In genomic region chr11:45857834-45858492, GRCh38 we compare ENCODE assay signal across 8 cellular contexts. TPM values are rescaled to one million over a fixed set of nuclear protein-coding genes. Genes with fewer than 3 reads are reported as not detected.
DNase-seq lines count a peak whose midpoint lies in the region; ATAC-seq and TF ChIP-seq lines count a peak whose summit lies in the region.

No MANE protein-coding gene starts in this region.

- no peaks in the 10 kb centered on the region for H3K27me3 Mint-ChIP-seq in endodermal cell (ENCODE audit: insufficient read depth)
- H3K27me3 Mint-ChIP-seq in activated CD8-positive, alpha-beta memory T cell treated with anti-CD3 and anti-CD28 coated beads, Interleukin-2, amount 10 ng/mL, durations not matched to agents 7 days and 5 days = no peaks in the 10 kb centered on the region

- CTCF ChIA-PET in AG04450 (lab: Charles Lee) = interaction anchor here (1.9 to 8.1 kb wide), 2 partner anchors 13 to 14 kb away, joined by 4 to 71 read pairs; partner anchors contain the start of gene CRY2
- CTCF ChIA-PET in activated CD8-positive, alpha-beta memory T cell treated with anti-CD3 and anti-CD28 coated beads, Interleukin-2, amount 10 ng/mL, durations not matched to agents 7 days and 5 days (lab: Charles Lee) = no interaction called here

- H3K36me3 ChIP-seq in endodermal cell (ENCODE audit: control insufficient read depth, insufficient read depth, low read length) = peaks cover 54% of the 10 kb centered on the region
- peaks cover 38% of the 10 kb centered on the region for H3K36me3 ChIP-seq in muscle layer of colon (ENCODE audit: insufficient read depth, low read length)

- H3K9ac ChIP-seq in endodermal cell (ENCODE audit: extremely low read depth, low read length, poor library complexity, severe bottlenecking) (no peak overlapping the region), muscle layer of colon (ENCODE audit: low read length) (peak overlapping the region; percentile 35)

- POLR2A ChIA-PET in AG04450 (lab: Yijun Ruan, JAX) = interaction anchor here (0.8 to 1.8 kb wide), 3 partner anchors 11 to 59 kb away, joined by 4 to 24 read pairs (median 4); partner anchors contain the start of genes CRY2 and PEX16

- peak overlapping the region; percentile 95 for H3K27ac ChIP-seq in AG04450 (ENCODE audit: low read depth, low read length)
- no peak overlapping the region for H3K27ac ChIP-seq in endodermal cell (ENCODE audit: low read depth, low read length)
- peak overlapping the region; percentile 84 for H3K27ac ChIP-seq in muscle layer of colon (ENCODE audit: low read depth, low read length)

- TF ChIP-seq CTCF in AG04450 (IDR thresholded peaks at IDR 0.05; ENCODE audit: low read depth, low read length) (no peak), endodermal cell (conservative IDR thresholded peaks at IDR 0.05) (no peak)

- peak overlapping the region; percentile 0 for H3K27ac Mint-ChIP-seq in endodermal cell
- H3K27ac Mint-ChIP-seq in activated CD8-positive, alpha-beta memory T cell treated with anti-CD3 and anti-CD28 coated beads, Interleukin-2, amount 10 ng/mL, durations not matched to agents 7 days and 5 days = no peak overlapping the region

- peaks cover 6% of the 10 kb centered on the region for H3K4me1 Mint-ChIP-seq in endodermal cell
- H3K4me1 Mint-ChIP-seq in activated CD8-positive, alpha-beta memory T cell treated with anti-CD3 and anti-CD28 coated beads, Interleukin-2, amount 10 ng/mL, durations not matched to agents 7 days and 5 days = no peaks in the 10 kb centered on the region

- 89 to 93% methylated on average over 3 to 4 of the region's 4 CpGs for WGBS in endodermal cell (ENCODE audit: insufficient coverage in 1 of 2, insufficient read length in 1 of 2), 2 experiments

- no peaks in the 10 kb centered on the region for H3K9me3 ChIP-seq in AG04450 (ENCODE audit: control insufficient read depth, insufficient read depth, low read length)
- no peaks in the 10 kb centered on the region for H3K9me3 ChIP-seq in endodermal cell (ENCODE audit: control insufficient read depth, low read length)
- no peaks in the 10 kb centered on the region for H3K9me3 ChIP-seq in muscle layer of colon (ENCODE audit: low read length)

- no peaks in the 10 kb centered on the region for H3K27me3 ChIP-seq in AG04450 (ENCODE audit: control insufficient read depth, insufficient read depth, low read length)
- no peaks in the 10 kb centered on the region for H3K27me3 ChIP-seq in endodermal cell (ENCODE audit: control insufficient read depth, insufficient read depth, low read length, poor library complexity, severe bottlenecking)
- no peaks in the 10 kb centered on the region for H3K27me3 ChIP-seq in muscle layer of colon (ENCODE audit: control insufficient read depth in 1 of 2, insufficient read depth in 2 of 2, low read length in 2 of 2)

- no peak for ATAC-seq in GM21717 (IDR thresholded peaks at IDR 0.05; ENCODE audit: unreplicated experiment)
- ATAC-seq in activated CD8-positive, alpha-beta memory T cell treated with anti-CD3 and anti-CD28 coated beads, Interleukin-2, amount 10 ng/mL, durations not matched to agents 7 days and 5 days = no peak

- no peak for DNase-seq in AG04450 (ENCODE audit: low read depth, low spot score)
- DNase-seq in NCI-H2196 (lab: John Stamatoyannopoulos, UW; ENCODE audit: unreplicated experiment) = peak; percentile 78
- no peak for DNase-seq in endodermal cell
- no peak for DNase-seq in GM19238 (ENCODE audit: insufficient read length, low spot score)
- DNase-seq in activated CD4-positive, CD25-positive, alpha-beta regulatory T cell (lab: John Stamatoyannopoulos, UW) = no peak
- no peak for DNase-seq in activated CD8-positive, alpha-beta memory T cell treated with anti-CD3 and anti-CD28 coated beads, Interleukin-2, amount 10 ng/mL, durations not matched to agents 7 days and 5 days

- H3K4me3 ChIP-seq in AG04450 (ENCODE audit: low read depth, low read length) (no peak overlapping the region), endodermal cell (ENCODE audit: low read length) (no peak overlapping the region), muscle layer of colon (ENCODE audit: low read depth in 1 of 2, low read length in 2 of 2) (peak overlapping the region in 1 of 2 donors; percentile 14)

- H3K4me1 ChIP-seq in endodermal cell (ENCODE audit: control insufficient read depth, insufficient read depth, low read length) (no peaks in the 10 kb centered on the region), muscle layer of colon (ENCODE audit: insufficient read depth, low read length) (peaks cover 83% of the 10 kb centered on the region)

- no peak overlapping the region for H3K4me3 Mint-ChIP-seq in endodermal cell
- H3K4me3 Mint-ChIP-seq in activated CD8-positive, alpha-beta memory T cell treated with anti-CD3 and anti-CD28 coated beads, Interleukin-2, amount 10 ng/mL, durations not matched to agents 7 days and 5 days = no peak overlapping the region

- H3K9me3 Mint-ChIP-seq in endodermal cell = no peaks in the 10 kb centered on the region
- no peaks in the 10 kb centered on the region for H3K9me3 Mint-ChIP-seq in activated CD8-positive, alpha-beta memory T cell treated with anti-CD3 and anti-CD28 coated beads, Interleukin-2, amount 10 ng/mL, durations not matched to agents 7 days and 5 days (ENCODE audit: low read depth)

- peaks cover 42% of the 10 kb centered on the region for H3K36me3 Mint-ChIP-seq in endodermal cell (ENCODE audit: low read depth)
- peaks cover 12% of the 10 kb centered on the region for H3K36me3 Mint-ChIP-seq in activated CD8-positive, alpha-beta memory T cell treated with anti-CD3 and anti-CD28 coated beads, Interleukin-2, amount 10 ng/mL, durations not matched to agents 7 days and 5 days

RNA-seq across cellular contexts. Expression of gene CRY2, which starts 10.7 kb away (rescaled TPM):
- polyA plus RNA-seq in AG04450 (2011; rRNA removed) = 11.7 and 13.3 TPM in 2 replicates
- polyA minus RNA-seq in AG04450 (2011; rRNA and poly(A)+ RNA removed) = 28.1 and 31.7 TPM in 2 replicates
- 10 to 100 TPM; 19.8 to 20.1 TPM for total RNA-seq in endodermal cell
- polyA plus RNA-seq in endodermal cell (2013, experiment 1 of 2) = 14.0 TPM
- polyA plus RNA-seq in endodermal cell (2013, experiment 2 of 2) = 10.8 TPM
- total RNA-seq in activated CD8-positive, alpha-beta memory T cell treated with anti-CD3 and anti-CD28 coated beads, Interleukin-2, amount 10 ng/mL, durations not matched to agents 7 days and 5 days = 10 to 100 TPM; 22.5 to 23.3 TPM

RNA-seq across cellular contexts. Expression of gene MAPK8IP1, which starts 27.5 kb away (rescaled TPM):
- polyA plus RNA-seq in AG04450 (2011; rRNA removed) = 5.6 and 7.6 TPM in 2 replicates
- polyA minus RNA-seq in AG04450 (2011; rRNA and poly(A)+ RNA removed) = 9.7 and 12.6 TPM in 2 replicates
- total RNA-seq in endodermal cell = 10 to 100 TPM; 11.2 to 12.8 TPM
- 23.9 TPM for polyA plus RNA-seq in endodermal cell (2013, experiment 1 of 2)
- 18.4 TPM for polyA plus RNA-seq in endodermal cell (2013, experiment 2 of 2)
- total RNA-seq in activated CD8-positive, alpha-beta memory T cell treated with anti-CD3 and anti-CD28 coated beads, Interleukin-2, amount 10 ng/mL, durations not matched to agents 7 days and 5 days = under 1 TPM; 0.42 to 0.73 TPM

RNA-seq across cellular contexts. Expression of gene FREY1, which starts 49.1 kb away (rescaled TPM):
- polyA plus RNA-seq in AG04450 (2011; rRNA removed) = 0.35 TPM in 1 of 2 replicates, not detected in the other
- 1.7 and 1.8 TPM in 2 replicates for polyA minus RNA-seq in AG04450 (2011; rRNA and poly(A)+ RNA removed)
- total RNA-seq in endodermal cell = 1 to 10 TPM; 1.1 to 1.5 TPM
- polyA plus RNA-seq in endodermal cell (2013, experiment 1 of 2) = 1.2 TPM
- polyA plus RNA-seq in endodermal cell (2013, experiment 2 of 2) = not detected
- total RNA-seq in activated CD8-positive, alpha-beta memory T cell treated with anti-CD3 and anti-CD28 coated beads, Interleukin-2, amount 10 ng/mL, durations not matched to agents 7 days and 5 days = 1 to 10 TPM in 1 of 2 experiments, under 1 TPM in 1; 0.93 to 1.5 TPM

RNA-seq across cellular contexts. Expression of gene SLC35C1, which starts 53.0 kb away (rescaled TPM):
- 4.7 and 10.6 TPM in 2 replicates for polyA plus RNA-seq in AG04450 (2011; rRNA removed)
- 7.7 and 19.2 TPM in 2 replicates for polyA minus RNA-seq in AG04450 (2011; rRNA and poly(A)+ RNA removed)
- 10 to 100 TPM; 11.4 to 16.0 TPM for total RNA-seq in endodermal cell
- polyA plus RNA-seq in endodermal cell (2013, experiment 1 of 2) = 11.5 TPM
- polyA plus RNA-seq in endodermal cell (2013, experiment 2 of 2) = 10.1 TPM
- total RNA-seq in activated CD8-positive, alpha-beta memory T cell treated with anti-CD3 and anti-CD28 coated beads, Interleukin-2, amount 10 ng/mL, durations not matched to agents 7 days and 5 days = 10 to 100 TPM; 15.2 to 15.7 TPM

RNA-seq across cellular contexts. Expression of gene PEX16, which starts 59.7 kb away (rescaled TPM):
- polyA plus RNA-seq in AG04450 (2011; rRNA removed) = 16.0 and 18.8 TPM in 2 replicates
- 9.3 and 14.4 TPM in 2 replicates for polyA minus RNA-seq in AG04450 (2011; rRNA and poly(A)+ RNA removed)
- 10 to 100 TPM; 32.2 to 37.8 TPM for total RNA-seq in endodermal cell
- polyA plus RNA-seq in endodermal cell (2013, experiment 1 of 2) = 22.9 TPM
- 18.8 TPM for polyA plus RNA-seq in endodermal cell (2013, experiment 2 of 2)
- total RNA-seq in activated CD8-positive, alpha-beta memory T cell treated with anti-CD3 and anti-CD28 coated beads, Interleukin-2, amount 10 ng/mL, durations not matched to agents 7 days and 5 days = 10 to 100 TPM; 45.9 to 53.9 TPM

Comparison
In these comparisons a context has a peak if more than half of its experiments do, and no peak if none do; other contexts are left out.
1. RNA of gene MAPK8IP1, which starts 27.5 kb away (total RNA-seq): 11.2 to 12.8 TPM in endodermal cell; 0.42 to 0.73 TPM in activated CD8-positive, alpha-beta memory T cell treated with anti-CD3 and anti-CD28 coated beads, Interleukin-2, amount 10 ng/mL, durations not matched to agents 7 days and 5 days; every median in the first group is over 4 times any median in the second.